Comparison of ENCODE assay signal across 8 cellular contexts in genomic region chr19:57362997-57363705, GRCh38. TPM values are rescaled to one million over a fixed set of nuclear protein-coding genes. Genes with fewer than 3 reads are reported as not detected.
DNase-seq lines count a peak whose midpoint lies in the region; ATAC-seq and TF ChIP-seq lines count a peak whose summit lies in the region.

TRAPPC2B (plus strand) TSS chr19:57363551; CDS start chr19:57364834, 1,283 bp downstream.
ZNF547 (plus strand) TSS chr19:57363551; CDS start chr19:57368556, 5,005 bp downstream.

- peaks cover 24% of the 10 kb centered on the region for H3K9me3 ChIP-seq in lower lobe of right lung

- no peaks in the 10 kb centered on the region for H3K27me3 ChIP-seq in lower lobe of right lung (ENCODE audit: low read depth)

- ATAC-seq in GM19468 (IDR thresholded peaks at IDR 0.05; ENCODE audit: extremely low read depth, unreplicated experiment) = peak; percentile 83
- peak; percentile 99 for ATAC-seq in lower lobe of right lung

- peak within 1 kb of the TSS; percentile 83 for H3K4me3 ChIP-seq in lower lobe of right lung

- intact Hi-C loops in lower lobe of right lung (cut with DNase I) = no loop called here

- no peaks in the 10 kb centered on the region for H3K36me3 ChIP-seq in lower lobe of right lung

- TF ChIP-seq CTCF in lower lobe of right lung (IDR thresholded peaks at IDR 0.05) = no peak

- peaks cover 15% of the 10 kb centered on the region for H3K4me1 ChIP-seq in lower lobe of right lung

- H3K27ac ChIP-seq in lower lobe of right lung = peak within 1 kb of the TSS; percentile 91

- DNase-seq in CMK (ENCODE audit: low read depth) (peak; percentile 99), HS-27A (ENCODE audit: low read depth) (peak; percentile 99), NK-92 (lab: John Stamatoyannopoulos, UW; ENCODE audit: unreplicated experiment) (peak; percentile 94), lower lobe of right lung (peak; percentile 99)
- DNase-seq in activated CD8-positive, alpha-beta memory T cell treated with anti-CD3 and anti-CD28 coated beads for 24 hours = peak; percentile 98
- DNase-seq in effector CD4-positive, alpha-beta T cell = peak; percentile 96
- DNase-seq in stimulated activated CD4-positive, alpha-beta T cell treated with anti-CD3 and anti-CD28 coated beads, TNF-alpha, amount 100 ng/mL, for 1 hour (ENCODE audit: low read depth in 3 of 3, low spot score in 1 of 3) = peak; percentile 93 to 95 (median 94)

RNA-seq across cellular contexts. Expression of gene TRAPPC2B, which starts in this region (rescaled TPM):
- total RNA-seq in lower lobe of right lung = 6.9 TPM

RNA-seq across cellular contexts. Expression of gene ZNF547, which starts in this region (rescaled TPM):
- 3.4 TPM for total RNA-seq in lower lobe of right lung

Comparison
In these comparisons a context has a peak if more than half of its experiments do, and no peak if none do; other contexts are left out.
1. Peak in every context shown above with its lines: DNase-seq, ATAC-seq, H3K4me3 ChIP-seq and H3K27ac ChIP-seq.